ENCODE assay signal across 11 cellular contexts in genomic region chr19:2294377-2295335, GRCh38. TPM values are rescaled to one million over a fixed set of nuclear protein-coding genes. Genes with fewer than 3 reads are reported as not detected.
DNase-seq lines count a peak whose midpoint lies in the region; ATAC-seq, FAIRE-seq and TF ChIP-seq lines count a peak whose summit lies in the region.
"Had no signal": no experiment of that assay in that cellular context is flagged by ENCODE, and none has a peak within 500 bp of the region (broad histone marks: within the 10 kb centered on the region; RNA-seq: fewer than 3 reads in every experiment).

No MANE protein-coding gene starts in this region.

- peak overlapping the region; percentile 77 for H3K4me2 ChIP-seq in astrocyte (ENCODE audit: low read length)

- ATAC-seq in right cardiac atrium, result peak; percentile 67 to 77
- no peak for ATAC-seq in stimulated activated naive B cell treated with anti-CD40 and anti-IgM and Interleukin-4, amounts not matched to agents 10 μg/mL and 1 μg/mL and 100 μg/mL, for 72 hours (replicated peaks)
- ATAC-seq: activated naive CD4-positive, alpha-beta T cell treated with anti-CD3 and anti-CD28 coated beads, Interleukin-2, amount 50 U/mL, for 72 hours had no signal

- H3K4me3 Mint-ChIP-seq in astrocyte (ENCODE audit: unreplicated experiment) (no peak overlapping the region), progenitor cell of endocrine pancreas (ENCODE audit: low read depth) (no peak overlapping the region)
- H3K4me3 Mint-ChIP-seq in stimulated activated naive B cell treated with anti-CD40 and anti-IgM and Interleukin-4, amounts not matched to agents 10 μg/mL and 1 μg/mL and 100 μg/mL, for 72 hours, result peak overlapping the region; percentile 66 to 74

- H3K36me3 Mint-ChIP-seq in astrocyte (ENCODE audit: low read depth, unreplicated experiment) (no peaks in the 10 kb centered on the region), progenitor cell of endocrine pancreas (ENCODE audit: insufficient read depth) (no peaks in the 10 kb centered on the region)
- H3K36me3 Mint-ChIP-seq in stimulated activated naive B cell treated with anti-CD40 and anti-IgM and Interleukin-4, amounts not matched to agents 10 μg/mL and 1 μg/mL and 100 μg/mL, for 72 hours, result peaks cover 17 to 22% of the 10 kb centered on the region in 2 donors
- H3K36me3 Mint-ChIP-seq: activated naive CD4-positive, alpha-beta T cell treated with anti-CD3 and anti-CD28 coated beads, Interleukin-2, amount 50 U/mL, for 72 hours had no signal

- H3K36me3 ChIP-seq in astrocyte (ENCODE audit: insufficient read depth, low read length) (no peaks in the 10 kb centered on the region), HAP-1 (replicated peaks) (no peaks in the 10 kb centered on the region)
- H3K36me3 ChIP-seq: thyroid gland had no signal

- H3K27me3 Mint-ChIP-seq in astrocyte (ENCODE audit: low read depth, unreplicated experiment), result peaks cover 34% of the 10 kb centered on the region
- no peaks in the 10 kb centered on the region for H3K27me3 Mint-ChIP-seq in stimulated activated naive B cell treated with anti-CD40 and anti-IgM and Interleukin-4, amounts not matched to agents 10 μg/mL and 1 μg/mL and 100 μg/mL, for 72 hours
- peaks cover 43% of the 10 kb centered on the region for H3K27me3 Mint-ChIP-seq in progenitor cell of endocrine pancreas

- WGBS in right cardiac atrium, result 16% methylated on average over 39 of the region's 39 CpGs

- H3K9me3 ChIP-seq in astrocyte (ENCODE audit: insufficient read depth, low read depth, low read length) (no peaks in the 10 kb centered on the region), right cardiac atrium (ENCODE audit: control insufficient read depth, low read length) (no peaks in the 10 kb centered on the region), HAP-1 (no peaks in the 10 kb centered on the region)
- H3K9me3 ChIP-seq: thyroid gland had no signal

- H3K4me1 Mint-ChIP-seq in astrocyte (ENCODE audit: low read depth, unreplicated experiment) (no peaks in the 10 kb centered on the region), progenitor cell of endocrine pancreas (ENCODE audit: low read depth) (peaks cover 1% of the 10 kb centered on the region)
- peaks cover 24 to 50% of the 10 kb centered on the region in 2 donors for H3K4me1 Mint-ChIP-seq in stimulated activated naive B cell treated with anti-CD40 and anti-IgM and Interleukin-4, amounts not matched to agents 10 μg/mL and 1 μg/mL and 100 μg/mL, for 72 hours

- peaks cover 15% of the 10 kb centered on the region for H3K4me1 ChIP-seq in astrocyte (ENCODE audit: insufficient read depth, low read length)
- peaks cover 7% of the 10 kb centered on the region for H3K4me1 ChIP-seq in right cardiac atrium (ENCODE audit: control insufficient read depth, insufficient read depth, low read length)
- no peaks in the 10 kb centered on the region; the same call in 1 of the 2 replicates for H3K4me1 ChIP-seq in HAP-1

- no peak overlapping the region for H3K4me3 ChIP-seq in astrocyte (ENCODE audit: insufficient read depth, low read depth, low read length)
- no peak overlapping the region for H3K4me3 ChIP-seq in right cardiac atrium (ENCODE audit: low read length)
- H3K4me3 ChIP-seq in HAP-1, result no peak overlapping the region
- H3K4me3 ChIP-seq: thyroid gland had no signal

- no peak for FAIRE-seq in astrocyte (lab: Jason Lieb, UNC)

- H3K9ac ChIP-seq in astrocyte (ENCODE audit: low read length), result no peak overlapping the region

- peak overlapping the region; percentile 32 for H2AFZ ChIP-seq in astrocyte (ENCODE audit: low read depth, low read length)

- H3K27ac Mint-ChIP-seq in astrocyte (ENCODE audit: unreplicated experiment) (no peak overlapping the region), progenitor cell of endocrine pancreas (no peak overlapping the region)
- H3K27ac Mint-ChIP-seq in stimulated activated naive B cell treated with anti-CD40 and anti-IgM and Interleukin-4, amounts not matched to agents 10 μg/mL and 1 μg/mL and 100 μg/mL, for 72 hours, result peak overlapping the region; percentile 79

- in situ Hi-C loops in HAP-1 (cut with MboI; ENCODE audit: low sequenced_read_pairs), result no loop called here

- H3K27me3 ChIP-seq in astrocyte (ENCODE audit: insufficient read depth, low read length) (peaks cover 35% of the 10 kb centered on the region), right cardiac atrium (ENCODE audit: control insufficient read depth, insufficient read depth) (no peaks in the 10 kb centered on the region), HAP-1 (ENCODE audit: low read depth) (peaks cover 14% of the 10 kb centered on the region)

- TF ChIP-seq CTCF in astrocyte (IDR thresholded peaks at IDR 0.05; ENCODE audit: insufficient read depth, low read depth, low read length) (no peak), progenitor cell of endocrine pancreas (IDR thresholded peaks at IDR 0.05; ENCODE audit: unreplicated experiment) (no peak)

- H3K79me2 ChIP-seq in astrocyte (ENCODE audit: insufficient read depth, low read length), result no peaks in the 10 kb centered on the region

- H4K20me1 ChIP-seq in astrocyte (ENCODE audit: insufficient read depth, low read length), result peaks cover 11% of the 10 kb centered on the region

- H3K9me3 Mint-ChIP-seq in astrocyte (ENCODE audit: unreplicated experiment) (no peaks in the 10 kb centered on the region), progenitor cell of endocrine pancreas (ENCODE audit: low read depth) (no peaks in the 10 kb centered on the region)
- H3K9me3 Mint-ChIP-seq in stimulated activated naive B cell treated with anti-CD40 and anti-IgM and Interleukin-4, amounts not matched to agents 10 μg/mL and 1 μg/mL and 100 μg/mL, for 72 hours, result no peaks in the 10 kb centered on the region
- H3K9me3 Mint-ChIP-seq: activated naive CD4-positive, alpha-beta T cell treated with anti-CD3 and anti-CD28 coated beads, Interleukin-2, amount 50 U/mL, for 72 hours had no signal

- intact Hi-C loops in right cardiac atrium (cut with DNase I), result no loop called here

- DNase-seq in GM04504 (ENCODE audit: low read depth) (peak; percentile 85), astrocyte (ENCODE audit: low read depth) (peak; percentile 47), right cardiac atrium (peak in 2 of 3 donors; percentile 63 to 77), HAP-1 (ENCODE audit: low spot score in 2 of 2) (no peak), HUDEP-2 (lab: John Stamatoyannopoulos, UW; ENCODE audit: unreplicated experiment in 76 of 76) (no peak), progenitor cell of endocrine pancreas (ENCODE audit: low spot score, unreplicated experiment) (no peak), SHP77 treated with DMSO at 0.1 percent for 48 hours (lab: John Stamatoyannopoulos, UW) (no peak)
- no peak for DNase-seq in stimulated activated naive B cell treated with anti-CD40 and anti-IgM and Interleukin-4, amounts not matched to agents 10 μg/mL and 1 μg/mL and 100 μg/mL, for 72 hours
- DNase-seq: thyroid gland had no signal

- no peak overlapping the region for H3K27ac ChIP-seq in astrocyte (ENCODE audit: low read depth, low read length)
- H3K27ac ChIP-seq in right cardiac atrium (ENCODE audit: low read length), result peak overlapping the region; percentile 25
- H3K27ac ChIP-seq: thyroid gland, VCaP had no signal

RNA-seq across cellular contexts. Expression of gene PEAK3, which starts 12.7 kb away (rescaled TPM):
- total RNA-seq in astrocyte (0.18 TPM in 1 of 2 replicates, not detected in the other), right cardiac atrium (1 to 10 TPM; 1.0 to 3.1 (median 1.7) TPM), progenitor cell of endocrine pancreas (not detected in 2 replicates)
- 0.84 TPM for polyA plus RNA-seq in right cardiac atrium
- total RNA-seq: activated naive CD4-positive, alpha-beta T cell treated with anti-CD3 and anti-CD28 coated beads, Interleukin-2, amount 50 U/mL, for 72 hours had no signal

RNA-seq across cellular contexts. Expression of gene LINGO3, which starts 13.3 kb away (rescaled TPM):
- not detected in 2 replicates for total RNA-seq in astrocyte
- not detected for total RNA-seq in right cardiac atrium
- not detected for polyA plus RNA-seq in right cardiac atrium
- 0.13 and 0.17 TPM in 2 replicates for total RNA-seq in progenitor cell of endocrine pancreas

RNA-seq across cellular contexts. Expression of gene LSM7, which starts 33.7 kb away (rescaled TPM):
- total RNA-seq in astrocyte, result 91.4 and 97.6 TPM in 2 replicates
- total RNA-seq in right cardiac atrium, result 10 to 100 TPM; 33.0 to 49.9 (median 41.4) TPM
- polyA plus RNA-seq in right cardiac atrium, result 123 TPM
- 126 and 139 TPM in 2 replicates for total RNA-seq in progenitor cell of endocrine pancreas

RNA-seq across cellular contexts. Expression of gene SPPL2B, which starts 33.8 kb away (rescaled TPM):
- total RNA-seq in astrocyte (52.2 and 55.4 TPM in 2 replicates), right cardiac atrium (10 to 100 TPM; 27.1 to 40.2 (median 31.8) TPM), progenitor cell of endocrine pancreas (148 and 153 TPM in 2 replicates)
- polyA plus RNA-seq in right cardiac atrium, result 28.1 TPM

RNA-seq across cellular contexts. Expression of gene JSRP1, which starts 38.4 kb away (rescaled TPM):
- total RNA-seq in astrocyte (0.36 and 1.3 TPM in 2 replicates), right cardiac atrium (not detected), progenitor cell of endocrine pancreas (1.00 and 1.6 TPM in 2 replicates)
- 0.75 TPM for polyA plus RNA-seq in right cardiac atrium
- total RNA-seq: thyroid gland had no signal

Comparison
In these comparisons a context has a peak if more than half of its experiments do, and no peak if none do; other contexts are left out.
1. DNase-seq: peak in GM04504 (single experiment), astrocyte (single experiment) and right cardiac atrium (2 of 3); none in stimulated activated naive B cell treated with anti-CD40 and anti-IgM and Interleukin-4, amounts not matched to agents 10 μg/mL and 1 μg/mL and 100 μg/mL, for 72 hours (single experiment), HAP-1 (0 of 2), HUDEP-2 (0 of 76), progenitor cell of endocrine pancreas (single experiment) and SHP77 treated with DMSO at 0.1 percent for 48 hours (single experiment).
2. H3K4me3 Mint-ChIP-seq: peak in stimulated activated naive B cell treated with anti-CD40 and anti-IgM and Interleukin-4, amounts not matched to agents 10 μg/mL and 1 μg/mL and 100 μg/mL, for 72 hours (2 of 2); none in astrocyte (single experiment) and progenitor cell of endocrine pancreas (single experiment).
3. ATAC-seq: peak in right cardiac atrium (2 of 2); none in stimulated activated naive B cell treated with anti-CD40 and anti-IgM and Interleukin-4, amounts not matched to agents 10 μg/mL and 1 μg/mL and 100 μg/mL, for 72 hours (0 of 2).